30 cellular contexts compared by ENCODE assay signal in genomic region chr9:16000826-16001225, GRCh38.
"Had no signal": no experiment of that assay in that cellular context is flagged by ENCODE, and none has a peak within 500 bp of the region (broad histone marks: within the 10 kb centered on the region; RNA-seq: fewer than 3 reads in every experiment).

No MANE protein-coding gene starts in this region.

- H3K4me1 ChIP-seq: left lung, stomach, suprapubic skin, tibial nerve had no signal

- H3K4me3 Mint-ChIP-seq: activated CD4-positive, alpha-beta T cell treated with anti-CD3 and anti-CD28 coated beads, Interleukin-2, amount 10 ng/mL, durations not matched to agents 7 days and 5 days; activated CD8-positive, alpha-beta memory T cell treated with anti-CD3 and anti-CD28 coated beads, Interleukin-2, amount 10 ng/mL, durations not matched to agents 7 days and 5 days; activated CD8-positive, alpha-beta T cell treated with anti-CD3 and anti-CD28 coated beads for 36 hours; activated naive CD4-positive, alpha-beta T cell treated with anti-CD3 and anti-CD28 coated beads, Interleukin-2, amount 10 ng/mL, durations not matched to agents 7 days and 5 days; dendritic cell treated with granulocyte-macrophage colony-stimulating factor and Interleukin-4, amounts not matched to agents 40 ng/mL and 50 ng/mL, for 4 days; natural killer cell; stimulated activated memory B cell treated with anti-CD40 and anti-IgM and Interleukin-4, amounts not matched to agents 10 μg/mL and 1 μg/mL and 100 μg/mL, for 72 hours; T-helper 2 cell treated with Interferon-gamma antibody and Interleukin-4, amounts not matched to agents 5 μg/mL and 100 μg/mL, for 36 hours had no signal

- FAIRE-seq: endometrium, small intestine had no signal

- H3K4me3 ChIP-seq: cardiac muscle cell, left lung, ovary, stomach, suprapubic skin, tibial nerve had no signal

- H3K36me3 ChIP-seq: cardiac muscle cell, left lung, ovary, stomach, suprapubic skin, tibial nerve had no signal

- ATAC-seq: activated CD8-positive, alpha-beta memory T cell treated with anti-CD3 and anti-CD28 coated beads, Interleukin-2, amount 10 ng/mL, durations not matched to agents 7 days and 5 days; activated CD8-positive, alpha-beta T cell treated with anti-CD3 and anti-CD28 coated beads for 36 hours; left lung; natural killer cell; right cardiac atrium; stimulated activated memory B cell treated with anti-CD40 and anti-IgM and Interleukin-4, amounts not matched to agents 10 μg/mL and 1 μg/mL and 100 μg/mL, for 72 hours had no signal

- DNase-seq: activated CD4-positive, alpha-beta T cell treated with anti-CD3 and anti-CD28 coated beads, Interleukin-2, amount 10 ng/mL, durations not matched to agents 7 days and 5 days; activated CD4-positive, CD25-positive, alpha-beta regulatory T cell treated with anti-CD3 and anti-CD28 coated beads, Interleukin-2, amount 50 U/mL, for 72 hours; activated CD8-positive, alpha-beta memory T cell treated with anti-CD3 and anti-CD28 coated beads, Interleukin-2, amount 10 ng/mL, durations not matched to agents 7 days and 5 days; activated CD8-positive, alpha-beta T cell treated with anti-CD3 and anti-CD28 coated beads for 36 hours; activated effector memory CD4-positive, alpha-beta T cell treated with anti-CD3 and anti-CD28 coated beads, Interleukin-2, amount 50 U/mL, for 16 hours; activated naive CD4-positive, alpha-beta T cell treated with anti-CD3 and anti-CD28 coated beads, Interleukin-2, amount 10 ng/mL, durations not matched to agents 7 days and 5 days; activated T-cell treated with anti-CD3 and anti-CD28 coated beads for 4 hours; amygdala; effector CD4-positive, alpha-beta T cell; erythroblast; foreskin melanocyte; glutamatergic neuron; hippocampal formation; kidney glomerular epithelial cell; left lung; midbrain; natural killer cell; ovary; right cardiac atrium; small intestine; stimulated activated CD4-positive, alpha-beta T cell treated with anti-CD3 and anti-CD28 coated beads, Interleukin-15, amount 100 ng/mL, for 24 hours; stomach had no signal

- H3K27me3 Mint-ChIP-seq: activated CD4-positive, alpha-beta T cell treated with anti-CD3 and anti-CD28 coated beads, Interleukin-2, amount 10 ng/mL, durations not matched to agents 7 days and 5 days; activated CD8-positive, alpha-beta memory T cell treated with anti-CD3 and anti-CD28 coated beads, Interleukin-2, amount 10 ng/mL, durations not matched to agents 7 days and 5 days; activated CD8-positive, alpha-beta T cell treated with anti-CD3 and anti-CD28 coated beads for 36 hours; activated naive CD4-positive, alpha-beta T cell treated with anti-CD3 and anti-CD28 coated beads, Interleukin-2, amount 10 ng/mL, durations not matched to agents 7 days and 5 days; dendritic cell treated with granulocyte-macrophage colony-stimulating factor and Interleukin-4, amounts not matched to agents 40 ng/mL and 50 ng/mL, for 4 days; stimulated activated memory B cell treated with anti-CD40 and anti-IgM and Interleukin-4, amounts not matched to agents 10 μg/mL and 1 μg/mL and 100 μg/mL, for 72 hours had no signal

- H3K27ac ChIP-seq: cardiac muscle cell, left lung, ovary, stomach, suprapubic skin, tibial nerve, VCaP had no signal

- H3K27me3 ChIP-seq: cardiac muscle cell, left lung, ovary, stomach, suprapubic skin, tibial nerve had no signal

- H3K9me3 ChIP-seq: ovary, suprapubic skin, tibial nerve had no signal

- H3K4me1 Mint-ChIP-seq: activated CD4-positive, alpha-beta T cell treated with anti-CD3 and anti-CD28 coated beads, Interleukin-2, amount 10 ng/mL, durations not matched to agents 7 days and 5 days; activated CD8-positive, alpha-beta memory T cell treated with anti-CD3 and anti-CD28 coated beads, Interleukin-2, amount 10 ng/mL, durations not matched to agents 7 days and 5 days; activated naive CD4-positive, alpha-beta T cell treated with anti-CD3 and anti-CD28 coated beads, Interleukin-2, amount 10 ng/mL, durations not matched to agents 7 days and 5 days; natural killer cell; stimulated activated memory B cell treated with anti-CD40 and anti-IgM and Interleukin-4, amounts not matched to agents 10 μg/mL and 1 μg/mL and 100 μg/mL, for 72 hours had no signal

- H3K9me3 Mint-ChIP-seq: activated CD8-positive, alpha-beta T cell treated with anti-CD3 and anti-CD28 coated beads for 36 hours had no signal

- H3K36me3 Mint-ChIP-seq: activated CD8-positive, alpha-beta memory T cell treated with anti-CD3 and anti-CD28 coated beads, Interleukin-2, amount 10 ng/mL, durations not matched to agents 7 days and 5 days; activated naive CD4-positive, alpha-beta T cell treated with anti-CD3 and anti-CD28 coated beads, Interleukin-2, amount 10 ng/mL, durations not matched to agents 7 days and 5 days; natural killer cell; stimulated activated memory B cell treated with anti-CD40 and anti-IgM and Interleukin-4, amounts not matched to agents 10 μg/mL and 1 μg/mL and 100 μg/mL, for 72 hours had no signal

- H3K27ac Mint-ChIP-seq: activated CD4-positive, alpha-beta T cell treated with anti-CD3 and anti-CD28 coated beads, Interleukin-2, amount 10 ng/mL, durations not matched to agents 7 days and 5 days; activated CD8-positive, alpha-beta memory T cell treated with anti-CD3 and anti-CD28 coated beads, Interleukin-2, amount 10 ng/mL, durations not matched to agents 7 days and 5 days; activated CD8-positive, alpha-beta T cell treated with anti-CD3 and anti-CD28 coated beads for 36 hours; activated naive CD4-positive, alpha-beta T cell treated with anti-CD3 and anti-CD28 coated beads, Interleukin-2, amount 10 ng/mL, durations not matched to agents 7 days and 5 days; dendritic cell treated with granulocyte-macrophage colony-stimulating factor and Interleukin-4, amounts not matched to agents 40 ng/mL and 50 ng/mL, for 4 days; natural killer cell; stimulated activated memory B cell treated with anti-CD40 and anti-IgM and Interleukin-4, amounts not matched to agents 10 μg/mL and 1 μg/mL and 100 μg/mL, for 72 hours; T-helper 2 cell treated with Interferon-gamma antibody and Interleukin-4, amounts not matched to agents 5 μg/mL and 100 μg/mL, for 36 hours had no signal
